In genomic region chr2:8003462-8004075, GRCh38 we compare ENCODE assay signal across 8 cellular contexts.
A peak's percentile ranks its signal among the peaks of the same experiment; 100 is the strongest.
DNase-seq lines count a peak whose midpoint lies in the region; ATAC-seq and TF ChIP-seq lines count a peak whose summit lies in the region.

No MANE protein-coding gene starts in this region.

- no peaks in the 10 kb centered on the region for H3K36me3 Mint-ChIP-seq in glutamatergic neuron (ENCODE audit: unreplicated experiment)

- peak; percentile 30 for DNase-seq in HuH-7 (ENCODE audit: low spot score)
- peak; percentile 24 for DNase-seq in amniotic stem cell (lab: John Stamatoyannopoulos, UW)
- peak; percentile 11 to 31 for DNase-seq in left colon
- DNase-seq in thoracic aorta (ENCODE audit: low spot score), result peak; percentile 28
- DNase-seq in activated naive CD4-positive, alpha-beta T cell (lab: John Stamatoyannopoulos, UW), result no peak
- no peak for DNase-seq in glutamatergic neuron
- DNase-seq in NCI-H2107 treated with DMSO at 0.1 percent for 48 hours (lab: John Stamatoyannopoulos, UW; ENCODE audit: unreplicated experiment), result no peak
- DNase-seq in OCI-M2 (lab: John Stamatoyannopoulos, UW; ENCODE audit: unreplicated experiment), result no peak

- peak overlapping the region; percentile 64 to 66 for H3K27ac ChIP-seq in thoracic aorta

- no peaks in the 10 kb centered on the region for H3K27me3 Mint-ChIP-seq in glutamatergic neuron (ENCODE audit: unreplicated experiment)

- H3K4me1 Mint-ChIP-seq in glutamatergic neuron (ENCODE audit: low read depth, unreplicated experiment), result peaks cover 12% of the 10 kb centered on the region

- intact Hi-C loops in left colon (cut with DNase I, micrococcal nuclease), result no loop called here

- H3K4me1 ChIP-seq in thoracic aorta (ENCODE audit: control insufficient read depth in 1 of 2, low read depth in 2 of 2), result peaks cover 3 to 25% of the 10 kb centered on the region in 2 donors

- H3K4me3 Mint-ChIP-seq in glutamatergic neuron (ENCODE audit: unreplicated experiment), result no peak overlapping the region

- H3K27ac Mint-ChIP-seq in glutamatergic neuron (ENCODE audit: unreplicated experiment), result no peak overlapping the region

- no peaks in the 10 kb centered on the region for H3K9me3 ChIP-seq in thoracic aorta

- TF ChIP-seq CTCF in thoracic aorta (IDR thresholded peaks at IDR 0.05) (no peak), glutamatergic neuron (IDR thresholded peaks at IDR 0.05; ENCODE audit: partially characterized antibody, unreplicated experiment) (no peak)

- no peaks in the 10 kb centered on the region for H3K9me3 Mint-ChIP-seq in glutamatergic neuron (ENCODE audit: unreplicated experiment)

- peak overlapping the region; percentile 55 for H3K4me3 ChIP-seq in thoracic aorta

- H3K36me3 ChIP-seq in thoracic aorta, result no peaks in the 10 kb centered on the region

- ATAC-seq in left colon (peak; percentile 43), thoracic aorta (ENCODE audit: insufficient number of reproducible peaks, low FRiP score, low read depth) (peak; percentile 87)

- H3K27me3 ChIP-seq in thoracic aorta (replicated peaks; ENCODE audit: insufficient read depth), result no peaks in the 10 kb centered on the region

Comparison
In these comparisons a context has a peak if more than half of its experiments do, and no peak if none do; other contexts are left out.
1. DNase-seq: peak in HuH-7 (single experiment), amniotic stem cell (single experiment), left colon (2 of 2) and thoracic aorta (single experiment); none in activated naive CD4-positive, alpha-beta T cell (0 of 4), glutamatergic neuron (single experiment), NCI-H2107 treated with DMSO at 0.1 percent for 48 hours (single experiment) and OCI-M2 (single experiment).